In the genomic region with DNA sequence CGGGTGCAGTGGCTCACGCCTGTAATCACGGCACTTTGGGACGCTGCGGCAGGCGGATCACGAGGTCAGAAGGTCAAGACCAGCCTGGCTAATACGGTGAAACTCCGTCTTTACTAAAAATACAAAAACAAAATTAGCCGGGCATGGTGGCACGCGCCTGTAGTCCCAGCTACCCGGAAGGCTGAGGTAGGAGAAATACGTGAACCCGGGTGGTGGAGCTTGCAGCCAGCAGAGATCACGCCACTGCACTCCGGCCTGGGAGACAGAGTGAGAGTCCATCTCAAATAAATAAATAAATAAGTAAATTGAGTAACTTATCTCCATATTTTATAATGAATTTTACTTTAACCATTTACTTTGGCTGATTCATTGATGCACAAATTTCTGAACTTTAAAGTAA, we compare ENCODE assay signal across 21 cellular contexts.
"Had no signal": no experiment of that assay in that cellular context is flagged by ENCODE, and none has a peak within 500 bp of the region (broad histone marks: within the 10 kb centered on the region; RNA-seq: fewer than 3 reads in every experiment).

No MANE protein-coding gene starts in this region.

- H3K27ac ChIP-seq: coronary artery, dorsolateral prefrontal cortex, esophagus muscularis mucosa, foreskin keratinocyte, gastroesophageal sphincter, heart left ventricle, hepatocyte, left lung, lower lobe of right lung had no signal

- H3K27me3 Mint-ChIP-seq: naive B cell had no signal

- ATAC-seq: foreskin keratinocyte, gastroesophageal sphincter, heart left ventricle, left cardiac atrium, left lung, left ventricle myocardium superior, lower lobe of right lung, mucosa of descending colon had no signal

- H3K27ac Mint-ChIP-seq: immature natural killer cell, mesothelial cell of epicardium, naive B cell had no signal

- H3K4me3 Mint-ChIP-seq: immature natural killer cell, mesothelial cell of epicardium, naive B cell had no signal

- H3K4me1 Mint-ChIP-seq: immature natural killer cell, mesothelial cell of epicardium, naive B cell had no signal

- H3K36me3 ChIP-seq: esophagus muscularis mucosa, gastroesophageal sphincter, heart left ventricle, left lung, lower lobe of right lung had no signal

- H3K9me3 ChIP-seq: mucosa of descending colon had no signal

- H3K4me3 ChIP-seq: coronary artery, dorsolateral prefrontal cortex, esophagus muscularis mucosa, gastroesophageal sphincter, heart left ventricle, hepatocyte, left lung, lower lobe of right lung, mucosa of descending colon had no signal

- DNase-seq: dermis blood vessel endothelial cell; dorsolateral prefrontal cortex; effector CD4-positive, alpha-beta T cell; effector memory CD4-positive, alpha-beta T cell; foreskin keratinocyte; heart left ventricle; hypothalamus; immature natural killer cell; islet precursor cell; left cardiac atrium; left ventricle myocardium superior; lower lobe of right lung; mesenchymal stem cell; mucosa of descending colon; naive B cell had no signal

- H3K4me2 ChIP-seq: hepatocyte had no signal

- H2AFZ ChIP-seq: hepatocyte had no signal

- H3K79me2 ChIP-seq: hepatocyte had no signal

- H3K27me3 ChIP-seq: dorsolateral prefrontal cortex, esophagus muscularis mucosa, foreskin keratinocyte, gastroesophageal sphincter, heart left ventricle, hepatocyte, left lung had no signal

- H3K36me3 Mint-ChIP-seq: immature natural killer cell, naive B cell had no signal

- H3K4me1 ChIP-seq: esophagus muscularis mucosa, foreskin keratinocyte, gastroesophageal sphincter, heart left ventricle, left lung, lower lobe of right lung had no signal
